Comparison of ENCODE assay signal across 1 cellular context in genomic region chr7:39260279-39260844, GRCh38.
TF ChIP-seq lines count a peak whose summit lies in the region.

No MANE protein-coding gene starts in this region.

TF ChIP-seq in IMR-90, 13 proteins besides CTCF, POLR2A, EP300 and RAD21 (continued from another document):
- no peak for TF ChIP-seq RCOR1 (IDR thresholded peaks at IDR 0.05; ENCODE audit: insufficient replicate concordance, low read length)
- TF ChIP-seq BHLHE40 (IDR thresholded peaks at IDR 0.05; ENCODE audit: low read depth, low read length): no peak
- no peak for TF ChIP-seq CHD1 (IDR thresholded peaks at IDR 0.05; ENCODE audit: low read depth, low read length)
- TF ChIP-seq NFE2L2 (IDR thresholded peaks at IDR 0.05; ENCODE audit: low read depth, low read length): no peak
- no peak for TF ChIP-seq SMC3 (IDR thresholded peaks at IDR 0.05; ENCODE audit: low read depth, low read length)
- TF ChIP-seq RFX5 (IDR thresholded peaks at IDR 0.05; ENCODE audit: low read depth, low read length): no peak
- no peak for TF ChIP-seq MXI1 (IDR thresholded peaks at IDR 0.05; ENCODE audit: borderline replicate concordance, low read depth, low read length)
- TF ChIP-seq ELK1 (IDR thresholded peaks at IDR 0.05; ENCODE audit: borderline replicate concordance, low read depth, low read length): no peak
- no peak for TF ChIP-seq MAFK (IDR thresholded peaks at IDR 0.05; ENCODE audit: low read depth, low read length)
